ENCODE assay signal across 8 cellular contexts in genomic region chr14:87993485-87993809, GRCh38. TPM values are rescaled to one million over a fixed set of nuclear protein-coding genes. Genes with fewer than 3 reads are reported as not detected.
DNase-seq lines count a peak whose midpoint lies in the region; ATAC-seq and TF ChIP-seq lines count a peak whose summit lies in the region.

No MANE protein-coding gene starts in this region.

- peak overlapping the region; percentile 78 for H3K4me2 ChIP-seq in OCI-LY7 (ENCODE audit: low read length)

- TF ChIP-seq CTCF in OCI-LY7 (conservative IDR thresholded peaks at IDR 0.05; ENCODE audit: low read length) (no peak), esophagus muscularis mucosa (IDR thresholded peaks at IDR 0.05) (no peak), gastrocnemius medialis (IDR thresholded peaks at IDR 0.05 in 4 of 5, conservative IDR thresholded peaks at IDR 0.05 in 1 of 5) (no peak)

- H3K27me3 ChIP-seq in esophagus muscularis mucosa, result no peaks in the 10 kb centered on the region
- no peaks in the 10 kb centered on the region for H3K27me3 ChIP-seq in gastrocnemius medialis

- WGBS in esophagus muscularis mucosa, result 48% methylated on average over 5 of the region's 5 CpGs

- no peaks in the 10 kb centered on the region for H3K9me3 ChIP-seq in OCI-LY7 (ENCODE audit: low read length)
- no peaks in the 10 kb centered on the region for H3K9me3 ChIP-seq in esophagus muscularis mucosa
- no peaks in the 10 kb centered on the region for H3K9me3 ChIP-seq in gastrocnemius medialis

- H3K27ac ChIP-seq in OCI-LY7 (ENCODE audit: low read depth, low read length, poor library complexity, severe bottlenecking), result peak overlapping the region; percentile 35
- peak overlapping the region; percentile 91 to 98 (median 96) for H3K27ac ChIP-seq in esophagus muscularis mucosa (replicated peaks in 1 of 4)
- H3K27ac ChIP-seq in gastrocnemius medialis, result peak overlapping the region; percentile 86 to 92 (median 88)

- in situ Hi-C loops in gastrocnemius medialis (cut with MboI; ENCODE audit: low sequenced_read_pairs in 4 of 4), result no loop called here

- peak; percentile 2 for ATAC-seq in GM18909 (IDR thresholded peaks at IDR 0.05; ENCODE audit: poor library complexity, unreplicated experiment)
- no peak for ATAC-seq in gastrocnemius medialis
- ATAC-seq in GM18511 (IDR thresholded peaks at IDR 0.05; ENCODE audit: unreplicated experiment), result no peak
- no peak for ATAC-seq in HG02973 (IDR thresholded peaks at IDR 0.05; ENCODE audit: unreplicated experiment)

- no peaks in the 10 kb centered on the region for H4K20me1 ChIP-seq in OCI-LY7 (ENCODE audit: insufficient read depth, low read length)

- no peak for TF ChIP-seq POLR2A in esophagus muscularis mucosa (IDR thresholded peaks at IDR 0.05; ENCODE audit: low read depth)
- TF ChIP-seq POLR2A in gastrocnemius medialis (IDR thresholded peaks at IDR 0.05), result no peak

- BruUV-seq in OCI-LY7 (replicated peaks; lab: Mats Ljungman, UMichigan), result TSS peak; percentile 99

- intact Hi-C loops in OCI-LY7 (cut with micrococcal nuclease; ENCODE audit: unreplicated experiment), result loop anchor here (1.0 kb wide), 1 partner anchor 13 kb away; no protein-coding TSS in a partner anchor
- intact Hi-C loops in esophagus muscularis mucosa (cut with DNase I), result loop anchor here (10.0 kb wide), 1 partner anchor 391 kb away; the partner anchor contains the start of gene SPATA7
- intact Hi-C loops in gastrocnemius medialis (cut with DNase I; ENCODE audit: low total_unique reads), result loop anchor here (5.0 to 10.0 kb wide), 3 partner anchors 394 to 1964 kb away; partner anchors contain the start of genes PTPN21, SPATA7 and TDP1

- H3K4me1 ChIP-seq in OCI-LY7 (ENCODE audit: insufficient read depth, low read length, poor library complexity, severe bottlenecking) (peaks cover 19% of the 10 kb centered on the region), esophagus muscularis mucosa (peaks cover 16 to 30% (median 22%) of the 10 kb centered on the region in 4 donors), gastrocnemius medialis (peaks cover 13 to 16% of the 10 kb centered on the region in 2 donors)

- POLR2A ChIA-PET in OCI-LY7 (lab: Charles Lee), result interaction anchor here (0.9 to 5.1 kb wide), 6 partner anchors 11 to 949 kb away, joined by 3 to 66 read pairs (median 4); partner anchors contain the start of gene GPR65

- H3K4me3 ChIP-seq in OCI-LY7 (ENCODE audit: low read depth, low read length, poor library complexity, severe bottlenecking) (peak overlapping the region; percentile 73), esophagus muscularis mucosa (peak overlapping the region; percentile 72 to 94 (median 86)), gastrocnemius medialis (peak overlapping the region; percentile 74 to 88 (median 80))

- CTCF ChIA-PET in OCI-LY7 (lab: Charles Lee; ENCODE audit: unreplicated experiment), result interaction anchor here (0.9 kb wide), 1 partner anchor 8 kb away, joined by 3 read pairs; no protein-coding TSS in a partner anchor

- peak overlapping the region; percentile 94 for H2AFZ ChIP-seq in OCI-LY7 (ENCODE audit: low read length)

- no peaks in the 10 kb centered on the region for H3K79me2 ChIP-seq in OCI-LY7 (ENCODE audit: insufficient read depth, low read depth, low read length)

- H3K9me2 ChIP-seq in OCI-LY7 (ENCODE audit: insufficient read depth, low read length), result no peaks in the 10 kb centered on the region

- DNase-seq in OCI-LY7 (ENCODE audit: low spot score), result no peak
- DNase-seq in esophagus muscularis mucosa (ENCODE audit: extremely low spot score), result no peak
- DNase-seq in gastrocnemius medialis, result no peak
- DNase-seq in pons (ENCODE audit: low spot score), result no peak
- DNase-seq in HK-2 (ENCODE audit: unreplicated experiment), result no peak

- no peak for TF ChIP-seq EP300 in esophagus muscularis mucosa (IDR thresholded peaks at IDR 0.05)

- H3K36me3 ChIP-seq in OCI-LY7 (ENCODE audit: insufficient read depth, low read length) (no peaks in the 10 kb centered on the region), esophagus muscularis mucosa (no peaks in the 10 kb centered on the region), gastrocnemius medialis (no peaks in the 10 kb centered on the region)

RNA-seq across cellular contexts. Expression of gene GALC, which starts 0.5 kb away (rescaled TPM):
- 4.4 and 7.5 TPM in 2 replicates for total RNA-seq in OCI-LY7 (2014; rRNA removed; shearing (Covaris generic))
- total RNA-seq in OCI-LY7 (2022) (18.0 and 21.3 TPM in 2 replicates), esophagus muscularis mucosa (10 to 100 TPM; 14.5 to 17.0 (median 16.0) TPM), gastrocnemius medialis (10 to 100 TPM; 10.5 to 23.2 (median 14.6) TPM)

RNA-seq across cellular contexts. Expression of gene GPR65, which starts 11.5 kb away (rescaled TPM):
- total RNA-seq in OCI-LY7 (2014; rRNA removed; shearing (Covaris generic)), result 4.5 and 6.1 TPM in 2 replicates
- 8.0 and 8.2 TPM in 2 replicates for total RNA-seq in OCI-LY7 (2022)
- total RNA-seq in esophagus muscularis mucosa, result 1 to 10 TPM in 1 of 4 donors, under 1 TPM in 3; 0.32 to 2.5 (median 0.49) TPM
- total RNA-seq in gastrocnemius medialis, result under 1 TPM; 0.13 to 0.20 (median 0.17) TPM

Comparison
In these comparisons a context has a peak if more than half of its experiments do, and no peak if none do; other contexts are left out.
1. H3K27ac ChIP-seq: peak in every context shown above with its lines; median percentile 96 in esophagus muscularis mucosa; 88 in gastrocnemius medialis; 35 in OCI-LY7.